ENCODE assay signal across 1 cellular context in the genomic region with DNA sequence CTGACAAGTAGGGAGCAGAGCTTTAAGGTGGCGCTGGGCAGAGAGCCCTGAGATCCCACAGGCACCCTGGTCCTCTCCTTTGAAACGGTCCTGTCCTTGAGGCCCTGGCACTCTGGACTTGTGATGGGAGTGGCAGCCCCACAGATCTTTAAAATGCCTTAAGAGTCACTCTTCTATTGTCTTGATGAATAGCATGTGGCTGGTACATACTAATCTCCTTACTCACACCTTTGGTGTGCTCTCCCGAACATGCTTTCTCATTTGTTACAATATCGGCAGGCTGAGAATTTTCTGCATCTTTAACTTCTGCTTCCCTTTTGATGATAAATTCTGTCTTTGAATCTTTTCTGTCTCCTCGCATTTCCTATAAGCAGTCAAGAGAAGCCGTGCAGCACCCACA.
TF ChIP-seq lines count a peak whose summit lies in the region.

No MANE protein-coding gene starts in this region.

TF ChIP-seq in WTC11, 78 proteins besides CTCF, POLR2A, EP300 and RAD21 (continued from another document):
- TF ChIP-seq, protein P1, sequence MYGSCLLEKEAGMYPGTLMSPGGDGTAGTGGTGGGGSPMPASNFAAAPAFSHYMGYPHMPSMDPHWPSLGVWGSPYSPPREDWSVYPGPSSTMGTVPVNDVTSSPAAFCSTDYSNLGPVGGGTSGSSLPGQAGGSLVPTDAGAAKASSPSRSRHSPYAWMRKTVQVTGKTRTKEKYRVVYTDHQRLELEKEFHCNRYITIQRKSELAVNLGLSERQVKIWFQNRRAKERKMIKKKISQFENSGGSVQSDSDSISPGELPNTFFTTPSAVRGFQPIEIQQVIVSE (CRISPR knock-in tag; IDR thresholded peaks at IDR 0.05; ENCODE audit: borderline replicate concordance), result no peak
- TF ChIP-seq JUN (CRISPR knock-in tag; IDR thresholded peaks at IDR 0.05) (no peak), GABPB1 (CRISPR knock-in tag; IDR thresholded peaks at IDR 0.05) (no peak), NFE2L1 (CRISPR knock-in tag; IDR thresholded peaks at IDR 0.05) (no peak), ZNF232 (CRISPR knock-in tag; IDR thresholded peaks at IDR 0.05) (no peak), SOX15 (CRISPR knock-in tag; IDR thresholded peaks at IDR 0.05) (no peak)
